8 cellular contexts compared by ENCODE assay signal in the genomic region with DNA sequence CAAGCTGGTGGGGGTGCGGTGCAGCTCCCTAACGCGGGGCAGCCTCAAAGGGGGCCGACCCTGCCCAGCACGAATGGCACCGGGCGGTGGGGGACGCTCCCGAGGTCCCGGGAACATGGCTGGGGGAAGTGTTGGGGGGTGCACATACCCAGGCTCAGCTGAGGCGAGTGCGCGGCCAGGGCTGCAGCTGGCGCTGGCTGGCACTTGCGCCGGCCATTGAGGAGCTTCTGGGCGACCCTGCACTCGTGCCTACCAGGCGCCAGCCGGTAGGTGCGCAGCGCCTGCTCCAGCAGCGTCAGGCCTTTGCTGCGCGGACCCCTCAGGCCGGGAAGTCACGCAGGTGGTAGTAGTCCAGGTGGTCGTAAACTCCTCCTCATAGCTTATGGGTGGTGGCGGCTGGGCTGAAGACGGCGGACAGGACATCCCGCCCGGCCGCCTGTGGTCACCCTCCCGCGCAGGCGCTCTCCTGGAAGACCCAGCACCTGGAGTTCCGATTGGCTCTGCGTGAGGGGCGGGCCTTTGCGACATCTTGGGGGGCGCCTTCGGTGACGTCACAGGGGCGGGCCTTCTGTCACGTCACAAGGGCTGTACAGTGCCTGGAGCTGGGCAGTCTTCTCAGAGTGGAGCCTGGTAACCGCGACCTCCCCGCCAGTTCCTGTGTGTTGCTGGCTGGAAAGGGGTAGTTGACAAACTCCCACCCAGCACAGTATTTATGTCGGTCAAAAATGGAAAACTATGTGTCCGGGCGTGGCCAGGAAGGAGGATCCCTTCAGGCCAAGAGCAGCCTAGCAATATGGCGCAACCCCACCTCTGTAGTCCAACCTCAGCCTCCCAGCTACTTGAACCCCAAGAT.
DNase-seq lines count a peak whose midpoint lies in the region; ATAC-seq and TF ChIP-seq lines count a peak whose summit lies in the region.
"Not testable (repeated sequence)": the region's sequence is repeated elsewhere in the genome, so short reads cannot be mapped to it uniquely, and the experiment has no call there.

No MANE protein-coding gene starts in this region.

- peak; percentile 100 for ATAC-seq in GM18867 (IDR thresholded peaks at IDR 0.05; ENCODE audit: unreplicated experiment)
- peak; percentile 99 for ATAC-seq in HG03066 (IDR thresholded peaks at IDR 0.05; ENCODE audit: low read depth, unreplicated experiment)
- ATAC-seq in activated CD4-positive, CD25-positive, alpha-beta regulatory T cell treated with anti-CD3 and anti-CD28 coated beads, Interleukin-2, amount 50 U/mL, for 24 hours, result peak; percentile 96 to 99

- CTCF ChIA-PET in AG04449 (lab: Yijun Ruan, JAX), result not testable (repeated sequence)

- TF ChIP-seq CTCF in AG04449 (IDR thresholded peaks at IDR 0.05; ENCODE audit: insufficient read depth, low read length, missing control alignments), result peak; percentile 23

- DNase-seq in AG04449 (ENCODE audit: low read depth, low spot score) (peak; percentile 33), NCI-H2171 (lab: John Stamatoyannopoulos, UW) (peak; percentile 74), iris pigment epithelial cell (ENCODE audit: low read depth) (peak; percentile 93), smooth muscle cell of the brain vasculature (ENCODE audit: low read depth, low spot score) (peak; percentile 90)
- DNase-seq in central memory CD4-positive, alpha-beta T cell, result peak; percentile 86

- H3K4me3 ChIP-seq in AG04449 (ENCODE audit: low read depth, low read length), result peak overlapping the region; percentile 79

- POLR2A ChIA-PET in AG04449 (lab: Yijun Ruan, JAX), result interaction anchor here (1.0 to 1.6 kb wide), 2 partner anchors 43 to 75 kb away, joined by 4 to 9 read pairs; a partner anchor contains a TSS

Comparison
In these comparisons a context has a peak if more than half of its experiments do, and no peak if none do; other contexts are left out.
1. Peak in every context shown above with its lines: DNase-seq, ATAC-seq and H3K4me3 ChIP-seq.
2. DNase-seq: peak in every context shown above with its lines; median percentile 93 in iris pigment epithelial cell; 90 in smooth muscle cell of the brain vasculature; 86 in central memory CD4-positive, alpha-beta T cell; 74 in NCI-H2171; 33 in AG04449.